1 cellular context compared by ENCODE assay signal in the genomic region with DNA sequence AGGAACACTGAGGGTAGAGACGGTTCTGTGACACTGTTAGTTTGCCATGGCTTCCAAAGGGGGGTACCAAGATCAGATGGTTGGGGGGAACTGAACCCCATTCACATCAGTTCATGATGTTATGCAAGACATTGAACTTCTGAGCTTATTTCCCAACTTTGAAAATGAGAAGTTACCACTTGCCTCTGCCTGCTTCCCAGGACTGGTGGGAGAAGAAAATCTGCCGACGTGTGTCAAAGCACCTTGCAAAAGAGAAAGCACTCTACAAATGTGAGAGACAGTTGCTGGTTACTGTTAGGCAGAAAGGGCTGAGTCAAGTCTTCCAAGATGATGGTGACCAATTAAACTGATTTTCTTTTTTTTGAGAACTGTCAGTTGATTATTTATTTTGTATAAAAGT.
TF ChIP-seq lines count a peak whose summit lies in the region.

No MANE protein-coding gene starts in this region.

TF ChIP-seq in HepG2, 621 proteins besides CTCF, POLR2A, EP300 and RAD21 (continued from another document):
- TF ChIP-seq, protein P1, sequence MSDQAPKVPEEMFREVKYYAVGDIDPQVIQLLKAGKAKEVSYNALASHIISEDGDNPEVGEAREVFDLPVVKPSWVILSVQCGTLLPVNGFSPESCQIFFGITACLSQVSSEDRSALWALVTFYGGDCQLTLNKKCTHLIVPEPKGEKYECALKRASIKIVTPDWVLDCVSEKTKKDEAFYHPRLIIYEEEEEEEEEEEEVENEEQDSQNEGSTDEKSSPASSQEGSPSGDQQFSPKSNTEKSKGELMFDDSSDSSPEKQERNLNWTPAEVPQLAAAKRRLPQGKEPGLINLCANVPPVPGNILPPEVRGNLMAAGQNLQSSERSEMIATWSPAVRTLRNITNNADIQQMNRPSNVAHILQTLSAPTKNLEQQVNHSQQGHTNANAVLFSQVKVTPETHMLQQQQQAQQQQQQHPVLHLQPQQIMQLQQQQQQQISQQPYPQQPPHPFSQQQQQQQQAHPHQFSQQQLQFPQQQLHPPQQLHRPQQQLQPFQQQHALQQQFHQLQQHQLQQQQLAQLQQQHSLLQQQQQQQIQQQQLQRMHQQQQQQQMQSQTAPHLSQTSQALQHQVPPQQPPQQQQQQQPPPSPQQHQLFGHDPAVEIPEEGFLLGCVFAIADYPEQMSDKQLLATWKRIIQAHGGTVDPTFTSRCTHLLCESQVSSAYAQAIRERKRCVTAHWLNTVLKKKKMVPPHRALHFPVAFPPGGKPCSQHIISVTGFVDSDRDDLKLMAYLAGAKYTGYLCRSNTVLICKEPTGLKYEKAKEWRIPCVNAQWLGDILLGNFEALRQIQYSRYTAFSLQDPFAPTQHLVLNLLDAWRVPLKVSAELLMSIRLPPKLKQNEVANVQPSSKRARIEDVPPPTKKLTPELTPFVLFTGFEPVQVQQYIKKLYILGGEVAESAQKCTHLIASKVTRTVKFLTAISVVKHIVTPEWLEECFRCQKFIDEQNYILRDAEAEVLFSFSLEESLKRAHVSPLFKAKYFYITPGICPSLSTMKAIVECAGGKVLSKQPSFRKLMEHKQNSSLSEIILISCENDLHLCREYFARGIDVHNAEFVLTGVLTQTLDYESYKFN (CRISPR knock-in tag; conservative IDR thresholded peaks at IDR 0.05): no peak
- TF ChIP-seq ZNF331 (CRISPR knock-in tag; IDR thresholded peaks at IDR 0.05): no peak
- TF ChIP-seq, protein P2, sequence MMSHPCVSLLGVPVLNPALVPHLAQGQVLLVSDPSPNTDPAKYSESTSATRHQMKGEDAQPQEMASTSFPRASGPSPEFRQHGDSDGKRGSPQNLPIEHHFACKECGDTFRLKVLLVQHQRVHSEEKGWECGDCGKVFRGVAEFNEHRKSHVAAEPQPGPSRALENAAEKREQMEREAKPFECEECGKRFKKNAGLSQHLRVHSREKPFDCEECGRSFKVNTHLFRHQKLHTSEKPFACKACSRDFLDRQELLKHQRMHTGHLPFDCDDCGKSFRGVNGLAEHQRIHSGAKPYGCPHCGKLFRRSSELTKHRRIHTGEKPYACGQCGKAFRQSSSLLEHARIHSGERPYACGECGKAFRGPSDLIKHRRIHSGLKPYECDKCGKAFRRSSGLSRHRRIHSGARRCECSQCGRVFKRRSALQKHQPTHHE (CRISPR knock-in tag; IDR thresholded peaks at IDR 0.05; ENCODE audit: borderline replicate concordance): no peak
- no peak for TF ChIP-seq SIN3A (IDR thresholded peaks at IDR 0.05; ENCODE audit: borderline replicate concordance, low read depth, low read length)
- no peak for TF ChIP-seq MATR3 (CRISPR knock-in tag; IDR thresholded peaks at IDR 0.05)
